ENCODE assay signal across 17 cellular contexts in the genomic region with DNA sequence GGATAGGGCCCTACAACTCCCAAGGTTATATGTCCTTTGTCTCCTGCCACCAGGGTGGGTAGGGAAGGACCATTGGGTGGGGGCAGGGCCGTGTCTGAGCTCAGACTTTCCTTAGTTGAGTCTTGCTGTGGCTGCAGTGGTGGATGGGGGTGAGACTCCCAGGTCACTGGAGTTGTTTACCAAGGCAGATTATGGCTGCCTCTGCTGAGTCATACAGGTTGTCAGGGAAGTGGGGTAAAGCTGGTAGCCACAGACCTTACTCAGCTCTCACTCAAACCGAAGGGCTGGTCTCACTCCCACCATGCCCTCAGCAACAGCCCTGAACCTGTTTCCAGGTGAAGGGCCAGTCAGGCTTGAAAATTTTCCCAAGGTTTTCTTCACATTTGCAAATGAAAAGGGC. TPM values are rescaled to one million over a fixed set of nuclear protein-coding genes. Genes with fewer than 3 reads are reported as not detected.
A peak's percentile ranks its signal among the peaks of the same experiment; 100 is the strongest.
DNase-seq lines count a peak whose midpoint lies in the region; ATAC-seq and TF ChIP-seq lines count a peak whose summit lies in the region.
"Had no signal": no experiment of that assay in that cellular context is flagged by ENCODE, and none has a peak within 500 bp of the region (broad histone marks: within the 10 kb centered on the region; RNA-seq: fewer than 3 reads in every experiment).

No MANE protein-coding gene starts in this region.

- peak; percentile 40 to 44 for ATAC-seq in natural killer cell treated with Interleukin-12 subunit alpha and Interleukin-12 subunit beta and Interleukin-15 and Interleukin-18, amount 100 ng/mL, for 72 hours
- ATAC-seq in natural killer cell = no peak
- no peak for ATAC-seq in stimulated activated naive CD8-positive, alpha-beta T cell treated with anti-CD3 and anti-CD28 coated beads, Interleukin-15, Interleukin-2, amounts not matched to agents 100 U/mL and 50 U/mL, for 24 hours
- ATAC-seq: gastrocnemius medialis, HCT116 had no signal

- no peaks in the 10 kb centered on the region for H3K9me3 Mint-ChIP-seq in natural killer cell treated with Interleukin-12 subunit alpha and Interleukin-12 subunit beta and Interleukin-15 and Interleukin-18, amount 100 ng/mL, for 72 hours
- peaks cover 0 to 5% of the 10 kb centered on the region in 2 donors for H3K9me3 Mint-ChIP-seq in natural killer cell

- no peaks in the 10 kb centered on the region for H3K4me1 Mint-ChIP-seq in natural killer cell treated with Interleukin-12 subunit alpha and Interleukin-12 subunit beta and Interleukin-15 and Interleukin-18, amount 100 ng/mL, for 72 hours (ENCODE audit: low read depth in 2 of 2)
- peaks cover 0 to 7% of the 10 kb centered on the region in 2 donors for H3K4me1 Mint-ChIP-seq in natural killer cell
- H3K4me1 Mint-ChIP-seq: activated naive CD8-positive, alpha-beta T cell treated with anti-CD3 and anti-CD28 coated beads, Interleukin-2, amount 10 ng/mL, durations not matched to agents 7 days and 5 days; immature natural killer cell; mesothelial cell of epicardium had no signal

- no peak overlapping the region for H3K27ac Mint-ChIP-seq in natural killer cell treated with Interleukin-12 subunit alpha and Interleukin-12 subunit beta and Interleukin-15 and Interleukin-18, amount 100 ng/mL, for 72 hours
- H3K27ac Mint-ChIP-seq in natural killer cell = no peak overlapping the region
- H3K27ac Mint-ChIP-seq: activated naive CD8-positive, alpha-beta T cell treated with anti-CD3 and anti-CD28 coated beads, Interleukin-2, amount 10 ng/mL, durations not matched to agents 7 days and 5 days; immature natural killer cell; mesothelial cell of epicardium; T-helper 1 cell treated with Interleukin-12 subunit alpha and Interleukin-12 subunit beta and Interleukin-4 antibody, amounts not matched to agents 30 μg/mL and 1 μg/mL, for 36 hours had no signal

- no peaks in the 10 kb centered on the region for H3K79me2 ChIP-seq in SK-N-SH (ENCODE audit: insufficient read depth)

- TF ChIP-seq RAD21 in SK-N-SH (IDR thresholded peaks at IDR 0.05; ENCODE audit: low read length) = no peak

- H3K36me3 Mint-ChIP-seq in natural killer cell treated with Interleukin-12 subunit alpha and Interleukin-12 subunit beta and Interleukin-15 and Interleukin-18, amount 100 ng/mL, for 72 hours = peaks cover 16% of the 10 kb centered on the region
- H3K36me3 Mint-ChIP-seq in natural killer cell = no peaks in the 10 kb centered on the region

- CTCF ChIA-PET in SK-N-SH (lab: Yijun Ruan, JAX) = no interaction called here

- no peak overlapping the region for H3K4me2 ChIP-seq in SK-N-SH

- WGBS in SK-N-SH (ENCODE audit: low lambda C conversion rate) = 23% methylated on average over 1 of the region's 2 CpGs

- H3K9me3 ChIP-seq in SK-N-SH = no peaks in the 10 kb centered on the region
- H3K9me3 ChIP-seq: gastrocnemius medialis had no signal

- TF ChIP-seq CTCF in natural killer cell (IDR thresholded peaks at IDR 0.05) = no peak
- no peak for TF ChIP-seq CTCF in SK-N-SH (IDR thresholded peaks at IDR 0.05)

- H3K9ac ChIP-seq in SK-N-SH = no peak overlapping the region

- no peak for TF ChIP-seq EP300 in SK-N-SH (IDR thresholded peaks at IDR 0.05; ENCODE audit: borderline replicate concordance in 1 of 2, low read depth in 1 of 2, low read length in 1 of 2)

- POLR2A ChIA-PET in SK-N-SH (lab: Yijun Ruan, JAX) = no interaction called here

- no peak overlapping the region for H3K4me3 ChIP-seq in SK-N-SH (ENCODE audit: low read depth in 2 of 2, low read length in 1 of 2)
- H3K4me3 ChIP-seq: gastrocnemius medialis had no signal

- peaks cover 0 to 6% of the 10 kb centered on the region in 2 donors for H3K27me3 Mint-ChIP-seq in natural killer cell treated with Interleukin-12 subunit alpha and Interleukin-12 subunit beta and Interleukin-15 and Interleukin-18, amount 100 ng/mL, for 72 hours
- H3K27me3 Mint-ChIP-seq in natural killer cell (ENCODE audit: low read depth in 2 of 2) = no peaks in the 10 kb centered on the region
- H3K27me3 Mint-ChIP-seq: activated naive CD8-positive, alpha-beta T cell treated with anti-CD3 and anti-CD28 coated beads, Interleukin-2, amount 10 ng/mL, durations not matched to agents 7 days and 5 days had no signal

- no peak overlapping the region for H3K4me3 Mint-ChIP-seq in natural killer cell treated with Interleukin-12 subunit alpha and Interleukin-12 subunit beta and Interleukin-15 and Interleukin-18, amount 100 ng/mL, for 72 hours
- no peak overlapping the region for H3K4me3 Mint-ChIP-seq in natural killer cell
- H3K4me3 Mint-ChIP-seq: activated naive CD8-positive, alpha-beta T cell treated with anti-CD3 and anti-CD28 coated beads, Interleukin-2, amount 10 ng/mL, durations not matched to agents 7 days and 5 days; immature natural killer cell; mesothelial cell of epicardium; T-helper 1 cell treated with Interleukin-12 subunit alpha and Interleukin-12 subunit beta and Interleukin-4 antibody, amounts not matched to agents 30 μg/mL and 1 μg/mL, for 36 hours had no signal

- H3K27ac ChIP-seq in SK-N-SH (ENCODE audit: low read depth in 2 of 2, low read length in 1 of 2) = no peak overlapping the region
- H3K27ac ChIP-seq: gastrocnemius medialis had no signal

- no peaks in the 10 kb centered on the region for H3K27me3 ChIP-seq in SK-N-SH (ENCODE audit: insufficient read depth)
- H3K27me3 ChIP-seq: gastrocnemius medialis had no signal

- no peaks in the 10 kb centered on the region for H3F3A ChIP-seq in SK-N-SH (replicated peaks; ENCODE audit: insufficient read depth)

- intact Hi-C loops in natural killer cell (cut with micrococcal nuclease) = no loop called here

- H4K20me1 ChIP-seq in SK-N-SH (ENCODE audit: insufficient read depth) = no peaks in the 10 kb centered on the region

- H2AFZ ChIP-seq in SK-N-SH (ENCODE audit: low read depth) = no peak overlapping the region

- no peak for DNase-seq in natural killer cell treated with Interleukin-12 subunit alpha and Interleukin-12 subunit beta and Interleukin-15 and Interleukin-18, amount 100 ng/mL, for 72 hours (ENCODE audit: low spot score)
- no peak for DNase-seq in natural killer cell
- peak; percentile 67 for DNase-seq in M059J (ENCODE audit: low read depth)
- peak; percentile 5 for DNase-seq in astrocyte of the hippocampus (ENCODE audit: low read depth, low spot score)
- peak; percentile 3 for DNase-seq in stimulated activated naive CD8-positive, alpha-beta T cell treated with anti-CD3 and anti-CD28 coated beads, Interleukin-15, Interleukin-2, amounts not matched to agents 100 U/mL and 50 U/mL, for 24 hours
- DNase-seq in SK-N-SH = no peak
- no peak for DNase-seq in NCI-H146 (lab: John Stamatoyannopoulos, UW)
- DNase-seq in NCI-H1105 treated with DMSO at 0.1 percent for 48 hours (lab: John Stamatoyannopoulos, UW) = no peak
- DNase-seq: activated naive CD8-positive, alpha-beta T cell treated with anti-CD3 and anti-CD28 coated beads, Interleukin-2, amount 10 ng/mL, durations not matched to agents 7 days and 5 days; gastrocnemius medialis; immature natural killer cell; MM.1S; NCI-H2107; occipital lobe had no signal

- no peaks in the 10 kb centered on the region for H3K36me3 ChIP-seq in SK-N-SH (replicated peaks in 1 of 2; ENCODE audit: control insufficient read depth in 1 of 2, insufficient read depth in 2 of 2, low read length in 1 of 2)
- H3K36me3 ChIP-seq: gastrocnemius medialis had no signal

- H3K4me1 ChIP-seq in SK-N-SH (ENCODE audit: control insufficient read depth in 1 of 2, insufficient read depth in 2 of 2, low read depth in 1 of 2, low read length in 1 of 2) = no peaks in the 10 kb centered on the region
- H3K4me1 ChIP-seq: gastrocnemius medialis had no signal

- H3K9me2 ChIP-seq in SK-N-SH = no peaks in the 10 kb centered on the region

TF ChIP-seq in SK-N-SH, 30 proteins besides CTCF, POLR2A, EP300 and RAD21:
- TF ChIP-seq SIN3A (IDR thresholded peaks at IDR 0.05; ENCODE audit: borderline replicate concordance, low read depth, low read length) = no peak
- no peak for TF ChIP-seq RCOR1 (IDR thresholded peaks at IDR 0.05; ENCODE audit: low read length)
- TF ChIP-seq RFX5 (IDR thresholded peaks at IDR 0.05; ENCODE audit: low read length) = no peak
- TF ChIP-seq, protein P1, sequence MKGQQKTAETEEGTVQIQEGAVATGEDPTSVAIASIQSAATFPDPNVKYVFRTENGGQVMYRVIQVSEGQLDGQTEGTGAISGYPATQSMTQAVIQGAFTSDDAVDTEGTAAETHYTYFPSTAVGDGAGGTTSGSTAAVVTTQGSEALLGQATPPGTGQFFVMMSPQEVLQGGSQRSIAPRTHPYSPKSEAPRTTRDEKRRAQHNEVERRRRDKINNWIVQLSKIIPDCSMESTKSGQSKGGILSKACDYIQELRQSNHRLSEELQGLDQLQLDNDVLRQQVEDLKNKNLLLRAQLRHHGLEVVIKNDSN (IDR thresholded peaks at IDR 0.05; ENCODE audit: borderline replicate concordance, low read depth) = no peak

RNA-seq across cellular contexts. Expression of a gene that starts 58.8 kb away (rescaled TPM):
- total RNA-seq in natural killer cell treated with Interleukin-12 subunit alpha and Interleukin-12 subunit beta and Interleukin-15 and Interleukin-18, amount 100 ng/mL, for 72 hours = 1 to 10 TPM in 1 of 2 donors, under 1 TPM in 1; 0.14 to 1.1 TPM
- 1 to 10 TPM in 2 of 3 donors, under 1 TPM in 1; 0.12 to 1.6 (median 1.2) TPM for total RNA-seq in natural killer cell
- 0.17 and 0.69 TPM in 2 replicates for total RNA-seq in M059J (2014; rRNA removed; shearing (Covaris generic))
- polyA plus RNA-seq in SK-N-SH (2012; rRNA removed) = 0.05 and 0.23 TPM in 2 replicates
- 0.05 and 0.09 TPM in 2 replicates for polyA plus RNA-seq in SK-N-SH (2012; cell fraction: cytosol; rRNA removed)
- 0.47 and 0.79 TPM in 2 replicates for polyA plus RNA-seq in SK-N-SH (2012; cell fraction: nucleus; rRNA removed)
- total RNA-seq: gastrocnemius medialis had no signal
- polyA plus RNA-seq: immature natural killer cell had no signal

Comparison
In these comparisons a context has a peak if more than half of its experiments do, and no peak if none do; other contexts are left out.
1. ATAC-seq: peak in natural killer cell treated with Interleukin-12 subunit alpha and Interleukin-12 subunit beta and Interleukin-15 and Interleukin-18, amount 100 ng/mL, for 72 hours (2 of 2); none in natural killer cell (0 of 3) and stimulated activated naive CD8-positive, alpha-beta T cell treated with anti-CD3 and anti-CD28 coated beads, Interleukin-15, Interleukin-2, amounts not matched to agents 100 U/mL and 50 U/mL, for 24 hours (single experiment).
2. DNase-seq: peak in M059J (single experiment), astrocyte of the hippocampus (single experiment) and stimulated activated naive CD8-positive, alpha-beta T cell treated with anti-CD3 and anti-CD28 coated beads, Interleukin-15, Interleukin-2, amounts not matched to agents 100 U/mL and 50 U/mL, for 24 hours (single experiment); none in natural killer cell treated with Interleukin-12 subunit alpha and Interleukin-12 subunit beta and Interleukin-15 and Interleukin-18, amount 100 ng/mL, for 72 hours (single experiment), natural killer cell (single experiment), SK-N-SH (single experiment), NCI-H146 (single experiment) and NCI-H1105 treated with DMSO at 0.1 percent for 48 hours (single experiment).